Comparison of ENCODE assay signal across 1 cellular context in the genomic region with DNA sequence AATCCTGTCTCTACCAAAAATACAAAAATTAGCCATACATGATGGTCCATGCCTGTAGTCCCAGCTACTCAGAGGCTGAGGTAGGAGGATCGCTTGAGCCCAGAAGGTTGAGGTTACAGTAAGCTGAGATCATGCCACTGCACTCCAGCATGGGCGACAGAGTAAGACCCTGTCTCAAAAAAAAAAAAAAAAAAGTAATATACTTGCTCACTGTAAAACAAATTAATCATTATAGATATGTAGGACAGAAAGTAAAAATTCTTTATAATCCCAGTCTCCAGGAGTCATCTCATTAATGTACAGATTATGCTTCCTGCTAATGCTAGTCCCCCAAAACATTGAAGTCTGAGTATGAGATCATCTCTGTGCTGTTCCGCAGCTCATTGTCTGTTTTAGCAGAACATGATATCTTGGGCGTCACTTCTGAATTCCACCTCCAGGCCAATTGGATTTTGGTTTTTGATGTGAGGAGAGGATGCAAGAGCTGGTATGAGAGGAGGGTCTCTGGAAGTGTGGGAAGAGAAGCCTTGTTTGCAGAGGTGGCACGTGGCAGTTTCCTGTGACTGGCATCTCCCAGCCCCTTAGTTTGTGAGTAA.
TF ChIP-seq lines count a peak whose summit lies in the region.

No MANE protein-coding gene starts in this region.

TF ChIP-seq in WTC11, 78 proteins besides CTCF, POLR2A, EP300 and RAD21:
- TF ChIP-seq, protein P1, sequence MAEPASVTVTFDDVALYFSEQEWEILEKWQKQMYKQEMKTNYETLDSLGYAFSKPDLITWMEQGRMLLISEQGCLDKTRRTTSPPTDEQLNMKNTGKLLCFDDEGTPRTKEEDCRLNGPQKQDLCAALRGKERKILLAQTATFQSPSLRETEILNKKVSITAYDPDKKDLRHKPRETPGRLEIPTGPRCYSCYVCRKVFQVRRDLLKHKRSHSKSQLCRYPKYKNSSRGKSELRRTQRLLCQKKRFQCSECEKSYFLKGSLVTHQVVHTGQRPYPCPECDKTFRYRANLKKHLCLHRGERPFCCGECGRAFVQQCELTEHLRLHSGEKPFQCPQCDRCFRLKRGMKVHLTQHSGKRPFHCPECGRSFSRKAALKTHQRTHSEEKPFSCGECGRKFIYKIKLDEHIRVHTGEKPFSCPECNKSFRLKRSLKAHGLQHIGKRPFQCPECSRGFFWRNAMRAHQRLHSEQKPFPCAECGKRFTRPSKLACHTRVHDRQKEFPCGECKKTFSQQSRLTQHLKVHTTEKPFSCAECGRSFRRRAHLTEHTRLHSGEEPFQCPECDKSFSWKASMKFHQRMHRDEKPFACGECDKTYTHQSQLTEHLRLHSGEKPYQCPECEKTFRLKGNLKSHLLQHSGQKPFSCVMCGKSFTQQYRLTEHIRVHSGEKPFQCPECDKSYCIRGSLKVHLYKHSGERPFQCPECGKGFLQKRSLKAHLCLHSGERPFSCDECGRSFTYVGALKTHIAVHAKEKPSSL (CRISPR knock-in tag; conservative IDR thresholded peaks at IDR 0.05) = no peak
- TF ChIP-seq, protein P2, sequence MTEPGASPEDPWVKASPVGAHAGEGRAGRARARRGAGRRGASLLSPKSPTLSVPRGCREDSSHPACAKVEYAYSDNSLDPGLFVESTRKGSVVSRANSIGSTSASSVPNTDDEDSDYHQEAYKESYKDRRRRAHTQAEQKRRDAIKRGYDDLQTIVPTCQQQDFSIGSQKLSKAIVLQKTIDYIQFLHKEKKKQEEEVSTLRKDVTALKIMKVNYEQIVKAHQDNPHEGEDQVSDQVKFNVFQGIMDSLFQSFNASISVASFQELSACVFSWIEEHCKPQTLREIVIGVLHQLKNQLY (CRISPR knock-in tag; IDR thresholded peaks at IDR 0.05) = no peak
- TF ChIP-seq ZBTB21 (CRISPR knock-in tag; IDR thresholded peaks at IDR 0.05; ENCODE audit: borderline replicate concordance) (no peak), GABPB1 (CRISPR knock-in tag; IDR thresholded peaks at IDR 0.05) (no peak), FOXJ3 (CRISPR knock-in tag; IDR thresholded peaks at IDR 0.05; ENCODE audit: borderline replicate concordance) (no peak), TP53 (CRISPR knock-in tag; IDR thresholded peaks at IDR 0.05) (no peak), PRRX2 (CRISPR knock-in tag; IDR thresholded peaks at IDR 0.05) (no peak), RELA (CRISPR knock-in tag; IDR thresholded peaks at IDR 0.05; ENCODE audit: borderline replicate concordance) (no peak), ZNF317 (CRISPR knock-in tag; IDR thresholded peaks at IDR 0.05; ENCODE audit: borderline replicate concordance, low read depth) (no peak), JAZF1 (CRISPR knock-in tag; IDR thresholded peaks at IDR 0.05) (no peak), ZNF219 (CRISPR knock-in tag; IDR thresholded peaks at IDR 0.05; ENCODE audit: borderline replicate concordance) (no peak)
- TF ChIP-seq, protein P3, sequence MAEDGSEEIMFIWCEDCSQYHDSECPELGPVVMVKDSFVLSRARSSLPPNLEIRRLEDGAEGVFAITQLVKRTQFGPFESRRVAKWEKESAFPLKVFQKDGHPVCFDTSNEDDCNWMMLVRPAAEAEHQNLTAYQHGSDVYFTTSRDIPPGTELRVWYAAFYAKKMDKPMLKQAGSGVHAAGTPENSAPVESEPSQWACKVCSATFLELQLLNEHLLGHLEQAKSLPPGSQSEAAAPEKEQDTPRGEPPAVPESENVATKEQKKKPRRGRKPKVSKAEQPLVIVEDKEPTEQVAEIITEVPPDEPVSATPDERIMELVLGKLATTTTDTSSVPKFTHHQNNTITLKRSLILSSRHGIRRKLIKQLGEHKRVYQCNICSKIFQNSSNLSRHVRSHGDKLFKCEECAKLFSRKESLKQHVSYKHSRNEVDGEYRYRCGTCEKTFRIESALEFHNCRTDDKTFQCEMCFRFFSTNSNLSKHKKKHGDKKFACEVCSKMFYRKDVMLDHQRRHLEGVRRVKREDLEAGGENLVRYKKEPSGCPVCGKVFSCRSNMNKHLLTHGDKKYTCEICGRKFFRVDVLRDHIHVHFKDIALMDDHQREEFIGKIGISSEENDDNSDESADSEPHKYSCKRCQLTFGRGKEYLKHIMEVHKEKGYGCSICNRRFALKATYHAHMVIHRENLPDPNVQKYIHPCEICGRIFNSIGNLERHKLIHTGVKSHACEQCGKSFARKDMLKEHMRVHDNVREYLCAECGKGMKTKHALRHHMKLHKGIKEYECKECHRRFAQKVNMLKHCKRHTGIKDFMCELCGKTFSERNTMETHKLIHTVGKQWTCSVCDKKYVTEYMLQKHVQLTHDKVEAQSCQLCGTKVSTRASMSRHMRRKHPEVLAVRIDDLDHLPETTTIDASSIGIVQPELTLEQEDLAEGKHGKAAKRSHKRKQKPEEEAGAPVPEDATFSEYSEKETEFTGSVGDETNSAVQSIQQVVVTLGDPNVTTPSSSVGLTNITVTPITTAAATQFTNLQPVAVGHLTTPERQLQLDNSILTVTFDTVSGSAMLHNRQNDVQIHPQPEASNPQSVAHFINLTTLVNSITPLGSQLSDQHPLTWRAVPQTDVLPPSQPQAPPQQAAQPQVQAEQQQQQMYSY (CRISPR knock-in tag; IDR thresholded peaks at IDR 0.05) = no peak
TF ChIP-seq in WTC11: peak in this region for 0.
